Comparison of ENCODE assay signal across 8 cellular contexts in genomic region chr13:91348906-91349435, GRCh38. TPM values are rescaled to one million over a fixed set of nuclear protein-coding genes. Genes with fewer than 3 reads are reported as not detected.
DNase-seq lines count a peak whose midpoint lies in the region; ATAC-seq lines count a peak whose summit lies in the region.

No MANE protein-coding gene starts in this region.

- peak overlapping the region; percentile 89 to 98 (median 94) for H3K4me3 Mint-ChIP-seq in CD4-positive, CD25-positive, alpha-beta regulatory T cell
- peak overlapping the region; percentile 89 for H3K4me3 Mint-ChIP-seq in memory B cell

- no peaks in the 10 kb centered on the region for H3K9me3 ChIP-seq in CD4-positive, CD25-positive, alpha-beta regulatory T cell (ENCODE audit: control insufficient read depth in 2 of 2, low read length in 2 of 2)

- H3K27me3 Mint-ChIP-seq in CD4-positive, CD25-positive, alpha-beta regulatory T cell: peaks cover 12% of the 10 kb centered on the region
- no peaks in the 10 kb centered on the region for H3K27me3 Mint-ChIP-seq in memory B cell

- H3K4me3 ChIP-seq in CD4-positive, CD25-positive, alpha-beta regulatory T cell (ENCODE audit: low read depth, low read length): peak overlapping the region; percentile 82

- peak; percentile 81 to 92 (median 89) for DNase-seq in CD4-positive, CD25-positive, alpha-beta regulatory T cell
- DNase-seq in NCI-H82 (lab: John Stamatoyannopoulos, UW) (peak; percentile 95), memory B cell (ENCODE audit: low spot score in 2 of 2) (peak; percentile 95 to 99)
- peak; percentile 63 to 87 for DNase-seq in activated CD8-positive, alpha-beta memory T cell treated with anti-CD3 and anti-CD28 coated beads for 1 hour (ENCODE audit: extremely low read depth in 1 of 2, low read depth in 1 of 2)
- DNase-seq in effector CD4-positive, alpha-beta T cell: peak; percentile 89
- peak; percentile 83 to 91 (median 84) for DNase-seq in stimulated activated CD4-positive, alpha-beta T cell treated with anti-CD3 and anti-CD28 coated beads, TNF-alpha, amount 100 ng/mL, for 48 hours (ENCODE audit: low read depth in 3 of 3)

- peaks cover 19% of the 10 kb centered on the region for H3K36me3 Mint-ChIP-seq in CD4-positive, CD25-positive, alpha-beta regulatory T cell
- H3K36me3 Mint-ChIP-seq in memory B cell: no peaks in the 10 kb centered on the region

- H3K27me3 ChIP-seq in CD4-positive, CD25-positive, alpha-beta regulatory T cell (ENCODE audit: control insufficient read depth, insufficient read depth, low read length): no peaks in the 10 kb centered on the region

- H3K9me3 Mint-ChIP-seq in CD4-positive, CD25-positive, alpha-beta regulatory T cell: no peaks in the 10 kb centered on the region
- H3K9me3 Mint-ChIP-seq in memory B cell: no peaks in the 10 kb centered on the region

- H3K4me1 Mint-ChIP-seq in CD4-positive, CD25-positive, alpha-beta regulatory T cell: peaks cover 15 to 50% (median 34%) of the 10 kb centered on the region in 4 donors
- H3K4me1 Mint-ChIP-seq in memory B cell: peaks cover 9% of the 10 kb centered on the region

- peaks cover 29% of the 10 kb centered on the region for H3K36me3 ChIP-seq in CD4-positive, CD25-positive, alpha-beta regulatory T cell (ENCODE audit: control insufficient read depth, insufficient read depth, low read length)

- peak; percentile 69 to 71 for ATAC-seq in CD4-positive, CD25-positive, alpha-beta regulatory T cell (ENCODE audit: low read depth in 2 of 2)
- ATAC-seq in GM19452 (IDR thresholded peaks at IDR 0.05; ENCODE audit: unreplicated experiment): peak; percentile 54
- peak; percentile 66 for ATAC-seq in HG03571 (IDR thresholded peaks at IDR 0.05; ENCODE audit: unreplicated experiment)
- ATAC-seq in memory B cell (ENCODE audit: low read depth): peak; percentile 59

- peak overlapping the region; percentile 64 for H3K27ac ChIP-seq in CD4-positive, CD25-positive, alpha-beta regulatory T cell (ENCODE audit: insufficient read depth, low read length, poor library complexity, severe bottlenecking)

- H3K27ac Mint-ChIP-seq in CD4-positive, CD25-positive, alpha-beta regulatory T cell: peak overlapping the region; percentile 82 to 94 (median 92)
- H3K27ac Mint-ChIP-seq in memory B cell: peak overlapping the region; percentile 81

- peaks cover 25% of the 10 kb centered on the region for H3K4me1 ChIP-seq in CD4-positive, CD25-positive, alpha-beta regulatory T cell (ENCODE audit: control insufficient read depth, insufficient read depth, low read length, poor library complexity, severe bottlenecking)

RNA-seq across cellular contexts. Expression of gene MIR17HG, which starts 1.5 kb away (rescaled TPM):
- total RNA-seq in CD4-positive, CD25-positive, alpha-beta regulatory T cell: 7.2 TPM
- under 1 TPM; 0.32 to 0.64 (median 0.48) TPM for polyA plus RNA-seq in CD4-positive, CD25-positive, alpha-beta regulatory T cell

RNA-seq across cellular contexts. Expression of gene GPC5, which starts 49.5 kb away (rescaled TPM):
- total RNA-seq in CD4-positive, CD25-positive, alpha-beta regulatory T cell: 0.81 TPM
- under 1 TPM in 2 of 4 donors, not detected in 2; 0.29 to 0.59 TPM for polyA plus RNA-seq in CD4-positive, CD25-positive, alpha-beta regulatory T cell

Comparison
In these comparisons a context has a peak if more than half of its experiments do, and no peak if none do; other contexts are left out.
1. Peak in every context shown above with its lines: DNase-seq, ATAC-seq, H3K4me3 ChIP-seq and H3K27ac ChIP-seq.